16 cellular contexts compared by ENCODE assay signal in the genomic region with DNA sequence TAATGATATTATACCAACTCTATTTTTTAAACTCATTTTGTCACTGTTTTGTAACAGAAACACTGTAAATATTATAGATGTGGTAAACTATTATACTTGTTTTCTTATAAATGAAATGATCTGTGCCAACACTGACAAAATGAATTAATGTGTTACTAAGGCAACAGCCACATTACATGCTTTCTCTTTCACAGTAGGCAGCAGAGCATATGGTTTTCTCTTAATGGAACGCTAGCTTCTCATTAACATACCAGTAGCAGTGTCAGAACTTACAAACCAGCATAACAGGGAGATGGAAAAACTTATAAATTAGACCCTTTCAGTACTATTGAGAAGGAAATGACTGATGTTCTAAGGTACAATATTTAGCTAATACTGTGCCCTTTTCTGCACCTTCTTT.
DNase-seq lines count a peak whose midpoint lies in the region; ATAC-seq, FAIRE-seq and TF ChIP-seq lines count a peak whose summit lies in the region.
"Had no signal": no experiment of that assay in that cellular context is flagged by ENCODE, and none has a peak within 500 bp of the region (broad histone marks: within the 10 kb centered on the region; RNA-seq: fewer than 3 reads in every experiment).

No MANE protein-coding gene starts in this region.

- 13 to 14% methylated on average over 1 of the region's 1 CpG for WGBS in GM23248 (ENCODE audit: low coverage in 1 of 2, low lambda C conversion rate in 2 of 2, missing lambda C conversion rate in 2 of 2), 2 experiments
- WGBS in HepG2 (ENCODE audit: low lambda C conversion rate): 1% methylated on average over 1 of the region's 1 CpG

- H3K4me1 Mint-ChIP-seq in chondrocyte (ENCODE audit: low read depth): no peaks in the 10 kb centered on the region
- H3K4me1 Mint-ChIP-seq in activated CD4-positive, alpha-beta memory T cell treated with anti-CD3 and anti-CD28 coated beads for 36 hours (ENCODE audit: low read depth): no peaks in the 10 kb centered on the region
- H3K4me1 Mint-ChIP-seq: B cell; naive thymus-derived CD4-positive, alpha-beta T cell had no signal

- no peaks in the 10 kb centered on the region for H3K9me2 ChIP-seq in GM23248 (ENCODE audit: insufficient read depth)

- TF ChIP-seq EP300 in HepG2 (IDR thresholded peaks at IDR 0.05; ENCODE audit: low read depth in 2 of 2, low read length in 2 of 2): no peak
- TF ChIP-seq EP300 in HepG2 (CRISPR knock-in tag; IDR thresholded peaks at IDR 0.05; ENCODE audit: borderline replicate concordance): no peak

- H3K4me3 Mint-ChIP-seq in chondrocyte (ENCODE audit: unreplicated experiment): no peak overlapping the region
- H3K4me3 Mint-ChIP-seq in activated CD4-positive, alpha-beta memory T cell treated with anti-CD3 and anti-CD28 coated beads for 36 hours: no peak overlapping the region
- H3K4me3 Mint-ChIP-seq: B cell; naive thymus-derived CD4-positive, alpha-beta T cell had no signal

- H3K36me3 Mint-ChIP-seq in chondrocyte (ENCODE audit: low read depth): no peaks in the 10 kb centered on the region
- no peaks in the 10 kb centered on the region for H3K36me3 Mint-ChIP-seq in activated CD4-positive, alpha-beta memory T cell treated with anti-CD3 and anti-CD28 coated beads for 36 hours
- H3K36me3 Mint-ChIP-seq: naive thymus-derived CD4-positive, alpha-beta T cell had no signal

- POLR2A ChIA-PET in HepG2 (lab: Yijun Ruan, JAX): no interaction called here
- POLR2A ChIA-PET in activated CD4-positive, alpha-beta memory T cell treated with anti-CD3 and anti-CD28 coated beads for 36 hours (lab: Charles Lee): no interaction called here

- intact Hi-C loops in colonic mucosa (cut with DNase I): no loop called here
- intact Hi-C loops in HepG2 (cut with micrococcal nuclease; ENCODE audit: unreplicated experiment): no loop called here
- intact Hi-C loops in activated CD4-positive, alpha-beta memory T cell treated with anti-CD3 and anti-CD28 coated beads for 36 hours (cut with micrococcal nuclease): no loop called here

- FAIRE-seq in HepG2 (lab: Jason Lieb, UNC): no peak

- no peaks in the 10 kb centered on the region for H3K9me3 Mint-ChIP-seq in chondrocyte (ENCODE audit: low read depth)
- peaks cover 3% of the 10 kb centered on the region for H3K9me3 Mint-ChIP-seq in activated CD4-positive, alpha-beta memory T cell treated with anti-CD3 and anti-CD28 coated beads for 36 hours

- H3K27ac ChIP-seq in GM23248: no peak overlapping the region
- H3K27ac ChIP-seq in colonic mucosa: no peak overlapping the region
- H3K27ac ChIP-seq in HepG2 (ENCODE audit: extremely low read length, insufficient read depth, low read length): no peak overlapping the region
- H3K27ac ChIP-seq: prostate gland, stomach, WERI-Rb-1 had no signal

- ATAC-seq in HepG2: no peak
- ATAC-seq: naive thymus-derived CD4-positive, alpha-beta T cell; Panc1 had no signal

- no peaks in the 10 kb centered on the region for H3K9me3 ChIP-seq in GM23248 (ENCODE audit: low read depth)
- H3K9me3 ChIP-seq in colonic mucosa: no peaks in the 10 kb centered on the region
- H3K9me3 ChIP-seq in HepG2 (ENCODE audit: low read length): peaks cover 12% of the 10 kb centered on the region
- H3K9me3 ChIP-seq: prostate gland, stomach had no signal

- no peak overlapping the region for H3K27ac Mint-ChIP-seq in chondrocyte (ENCODE audit: unreplicated experiment)
- H3K27ac Mint-ChIP-seq in activated CD4-positive, alpha-beta memory T cell treated with anti-CD3 and anti-CD28 coated beads for 36 hours: no peak overlapping the region
- H3K27ac Mint-ChIP-seq: B cell; naive thymus-derived CD4-positive, alpha-beta T cell had no signal

- H3K4me2 ChIP-seq in GM23248 (ENCODE audit: unreplicated experiment): no peak overlapping the region
- no peak overlapping the region for H3K4me2 ChIP-seq in HepG2 (ENCODE audit: low read depth, low read length)

- no peak for TF ChIP-seq RAD21 in HepG2 (CRISPR knock-in tag; IDR thresholded peaks at IDR 0.05)

- H3K36me3 ChIP-seq in GM23248 (ENCODE audit: low read depth) (no peaks in the 10 kb centered on the region), colonic mucosa (no peaks in the 10 kb centered on the region), HepG2 (replicated peaks in 1 of 2; ENCODE audit: control insufficient read depth in 1 of 2, insufficient read depth in 2 of 2, low read length in 2 of 2) (no peaks in the 10 kb centered on the region)
- H3K36me3 ChIP-seq: prostate gland, stomach, WERI-Rb-1 had no signal

- no peaks in the 10 kb centered on the region for H3K27me3 ChIP-seq in GM23248 (replicated peaks; ENCODE audit: insufficient read depth)
- no peaks in the 10 kb centered on the region for H3K27me3 ChIP-seq in colonic mucosa
- no peaks in the 10 kb centered on the region for H3K27me3 ChIP-seq in HepG2 (ENCODE audit: control insufficient read depth in 1 of 2, insufficient read depth in 2 of 2, low read length in 2 of 2)
- H3K27me3 ChIP-seq: stomach had no signal

- peaks cover 34% of the 10 kb centered on the region for H3K27me3 Mint-ChIP-seq in chondrocyte (ENCODE audit: low read depth)
- no peaks in the 10 kb centered on the region for H3K27me3 Mint-ChIP-seq in activated CD4-positive, alpha-beta memory T cell treated with anti-CD3 and anti-CD28 coated beads for 36 hours
- H3K27me3 Mint-ChIP-seq: B cell; naive thymus-derived CD4-positive, alpha-beta T cell had no signal

- H2AFZ ChIP-seq in GM23248 (no peak overlapping the region), HepG2 (ENCODE audit: low read length) (no peak overlapping the region)

- no peaks in the 10 kb centered on the region for H4K20me1 ChIP-seq in GM23248 (ENCODE audit: insufficient read depth)
- no peaks in the 10 kb centered on the region for H4K20me1 ChIP-seq in HepG2 (ENCODE audit: insufficient read depth, low read length)

- no peak overlapping the region for H3K4me3 ChIP-seq in GM23248
- peak overlapping the region; percentile 4 for H3K4me3 ChIP-seq in colonic mucosa
- no peak overlapping the region for H3K4me3 ChIP-seq in HepG2 (replicated peaks in 1 of 3; ENCODE audit: insufficient read depth in 1 of 3, low read depth in 2 of 3, low read length in 3 of 3)
- H3K4me3 ChIP-seq: prostate gland, stomach had no signal

- DNase-seq in DMS 273 (lab: John Stamatoyannopoulos, UW; ENCODE audit: unreplicated experiment) (peak; percentile 87), GM23248 (peak; percentile 0), NCI-H345 (lab: John Stamatoyannopoulos, UW) (peak; percentile 57), colonic mucosa (no peak), chondrocyte (ENCODE audit: low spot score) (no peak), G401 (ENCODE audit: low spot score) (no peak), HepG2 (ENCODE audit: low spot score) (no peak)
- DNase-seq in activated CD4-positive, alpha-beta memory T cell treated with anti-CD3 and anti-CD28 coated beads for 36 hours: no peak
- DNase-seq: activated effector memory CD4-positive, alpha-beta T cell treated with anti-CD3 and anti-CD28 coated beads, Interleukin-2, amount 50 U/mL, for 16 hours; effector CD4-positive, alpha-beta T cell; naive thymus-derived CD4-positive, alpha-beta T cell; stomach; WERI-Rb-1 had no signal

- no peak for TF ChIP-seq CTCF in colonic mucosa (IDR thresholded peaks at IDR 0.05)
- no peak for TF ChIP-seq CTCF in chondrocyte (IDR thresholded peaks at IDR 0.05)
- TF ChIP-seq CTCF in HepG2 (CRISPR knock-in tag; IDR thresholded peaks at IDR 0.05): no peak

- no TSS peak for BruUV-seq in HepG2 (replicated peaks; lab: Mats Ljungman, UMichigan)

- H3K9ac ChIP-seq in GM23248 (no peak overlapping the region), colonic mucosa (ENCODE audit: low read depth in 2 of 2, low read length in 2 of 2) (no peak overlapping the region), HepG2 (ENCODE audit: insufficient read depth, low read depth, low read length) (no peak overlapping the region)

- CTCF ChIA-PET in HepG2 (lab: Yijun Ruan, JAX; ENCODE audit: low intra/inter-chr PET ratio, low total read pairs): no interaction called here
- CTCF ChIA-PET in activated CD4-positive, alpha-beta memory T cell treated with anti-CD3 and anti-CD28 coated beads for 36 hours (lab: Charles Lee): no interaction called here

- H3F3A ChIP-seq in GM23248 (ENCODE audit: insufficient read depth): no peaks in the 10 kb centered on the region

- H3K4me1 ChIP-seq in GM23248 (ENCODE audit: insufficient read depth): no peaks in the 10 kb centered on the region
- no peaks in the 10 kb centered on the region for H3K4me1 ChIP-seq in colonic mucosa
- H3K4me1 ChIP-seq in HepG2 (ENCODE audit: insufficient read depth, low read length): no peaks in the 10 kb centered on the region
- H3K4me1 ChIP-seq: prostate gland, stomach had no signal

- TF ChIP-seq POLR2A in HepG2 (IDR thresholded peaks at IDR 0.05; ENCODE audit: insufficient read depth in 1 of 2, low read depth in 2 of 2, low read length in 2 of 2): no peak

- in situ Hi-C loops in GM23248 (cut with MboI): loop anchor here (10.0 kb wide), 2 partner anchors 504 to 774 kb away; no protein-coding TSS in a partner anchor
- in situ Hi-C loops in G401 (cut with HindIII; ENCODE audit: low sequenced_read_pairs): no loop called here
- in situ Hi-C loops in HepG2 (cut with HindIII; ENCODE audit: extremely low pct_ligation_motif_present, low pct_unique_long_range_greater_than_20kb): no loop called here

- H3K79me2 ChIP-seq in GM23248 (ENCODE audit: insufficient read depth): no peaks in the 10 kb centered on the region
- H3K79me2 ChIP-seq in HepG2 (ENCODE audit: insufficient read depth, low read length): no peaks in the 10 kb centered on the region

TF ChIP-seq in HepG2, 621 proteins besides CTCF, POLR2A, EP300 and RAD21:
- no peak for TF ChIP-seq KLF12 (CRISPR knock-in tag; IDR thresholded peaks at IDR 0.05; ENCODE audit: borderline replicate concordance)
- TF ChIP-seq, protein P1, sequence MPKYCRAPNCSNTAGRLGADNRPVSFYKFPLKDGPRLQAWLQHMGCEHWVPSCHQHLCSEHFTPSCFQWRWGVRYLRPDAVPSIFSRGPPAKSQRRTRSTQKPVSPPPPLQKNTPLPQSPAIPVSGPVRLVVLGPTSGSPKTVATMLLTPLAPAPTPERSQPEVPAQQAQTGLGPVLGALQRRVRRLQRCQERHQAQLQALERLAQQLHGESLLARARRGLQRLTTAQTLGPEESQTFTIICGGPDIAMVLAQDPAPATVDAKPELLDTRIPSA (CRISPR knock-in tag; IDR thresholded peaks at IDR 0.05; ENCODE audit: borderline replicate concordance): no peak
- TF ChIP-seq RXRA (CRISPR knock-in tag; IDR thresholded peaks at IDR 0.05): no peak
- no peak for TF ChIP-seq TCF12 (IDR thresholded peaks at IDR 0.05)
- no peak for TF ChIP-seq TCF12 (CRISPR knock-in tag; IDR thresholded peaks at IDR 0.05)
- TF ChIP-seq SP2 (CRISPR knock-in tag; IDR thresholded peaks at IDR 0.05): no peak

Comparison
In these comparisons a context has a peak if more than half of its experiments do, and no peak if none do; other contexts are left out.
1. DNase-seq: peak in DMS 273 (single experiment), GM23248 (single experiment) and NCI-H345 (single experiment); none in colonic mucosa (single experiment), chondrocyte (single experiment), G401 (single experiment), HepG2 (single experiment) and activated CD4-positive, alpha-beta memory T cell treated with anti-CD3 and anti-CD28 coated beads for 36 hours (single experiment).